In the genomic region with DNA sequence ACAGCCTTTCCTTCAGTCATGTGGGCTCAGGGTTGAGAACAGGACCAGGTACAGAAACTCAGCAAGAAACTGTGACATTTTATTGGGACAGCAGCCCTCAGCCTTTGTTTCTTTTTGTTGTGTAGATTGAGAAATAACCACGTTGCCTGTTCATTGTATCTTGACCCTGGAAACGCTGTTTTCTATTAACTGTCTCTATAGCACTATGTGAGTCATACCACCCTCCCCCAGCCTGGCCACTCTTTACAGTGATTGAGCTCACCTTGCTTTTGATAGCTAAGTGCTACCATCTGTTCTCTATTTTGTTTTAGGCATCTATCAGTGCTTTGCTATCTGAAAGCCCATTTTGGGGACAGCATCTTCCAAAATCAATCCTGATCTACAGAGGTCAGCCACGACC, we compare ENCODE assay signal across 16 cellular contexts.
DNase-seq lines count a peak whose midpoint lies in the region; ATAC-seq, FAIRE-seq and TF ChIP-seq lines count a peak whose summit lies in the region.
"Had no signal": no experiment of that assay in that cellular context is flagged by ENCODE, and none has a peak within 500 bp of the region (broad histone marks: within the 10 kb centered on the region; RNA-seq: fewer than 3 reads in every experiment).

No MANE protein-coding gene starts in this region.

- FAIRE-seq in A549 (lab: Jason Lieb, UNC), result no peak

- 20% methylated on average over 3 of the region's 3 CpGs for WGBS in A549 (ENCODE audit: missing lambda C conversion rate)

- H3K27me3 ChIP-seq in HAP-1 (ENCODE audit: low read depth) (no peaks in the 10 kb centered on the region), WERI-Rb-1 (ENCODE audit: insufficient read depth, low read depth, severe bottlenecking) (no peaks in the 10 kb centered on the region)
- H3K27me3 ChIP-seq: heart right ventricle, uterus had no signal

- POLR2A ChIA-PET in A549 (lab: Yijun Ruan, JAX), result no interaction called here

- no peak for TF ChIP-seq POLR2A in A549 (IDR thresholded peaks at IDR 0.05; ENCODE audit: low read length)

- ATAC-seq in A549 (peak; percentile 58 to 79; a peak in 3 of 6 replicates), GM21381 (IDR thresholded peaks at IDR 0.05; ENCODE audit: unreplicated experiment) (no peak), sciatic nerve (no peak)
- ATAC-seq: activated naive CD4-positive, alpha-beta T cell treated with anti-CD3 and anti-CD28 coated beads, Interleukin-2, amount 50 U/mL, for 72 hours; heart right ventricle had no signal

- TF ChIP-seq RAD21 in A549 (conservative IDR thresholded peaks at IDR 0.05 in 1 of 2, IDR thresholded peaks at IDR 0.05 in 1 of 2), result no peak

- no peak for TF ChIP-seq EP300 in A549 (IDR thresholded peaks at IDR 0.05)

- H3K9me3 ChIP-seq in A549, result no peaks in the 10 kb centered on the region
- no peaks in the 10 kb centered on the region for H3K9me3 ChIP-seq in HAP-1
- H3K9me3 ChIP-seq in WERI-Rb-1 (ENCODE audit: severe bottlenecking), result no peaks in the 10 kb centered on the region
- H3K9me3 ChIP-seq: heart right ventricle, uterus had no signal

- intact Hi-C loops in sciatic nerve (cut with DNase I), result no loop called here

- H3K4me1 ChIP-seq in A549, result peaks cover 11% of the 10 kb centered on the region
- H3K4me1 ChIP-seq in HAP-1, result no peaks in the 10 kb centered on the region
- H3K4me1 ChIP-seq: parathyroid adenoma had no signal

- no peak overlapping the region for H3K4me3 ChIP-seq in A549
- H3K4me3 ChIP-seq in HAP-1, result no peak overlapping the region
- no peak overlapping the region for H3K4me3 ChIP-seq in WERI-Rb-1 (ENCODE audit: low read depth, low read length)
- H3K4me3 ChIP-seq: heart right ventricle, uterus had no signal

- no peak for TF ChIP-seq CTCF in A549 (IDR thresholded peaks at IDR 0.05)
- TF ChIP-seq CTCF in WERI-Rb-1 (IDR thresholded peaks at IDR 0.05; ENCODE audit: low read depth, low read length), result no peak

- DNase-seq in A549 (ENCODE audit: low read depth in 1 of 2, low spot score in 1 of 2), result peak; percentile 13 to 35
- peak; percentile 24 to 29 for DNase-seq in HAP-1 (ENCODE audit: low spot score in 2 of 2)
- DNase-seq in WERI-Rb-1, result peak; percentile 34
- DNase-seq in fibroblast of the conjunctiva (ENCODE audit: low read depth), result peak; percentile 65
- DNase-seq in activated CD8-positive, alpha-beta memory T cell treated with anti-CD3 and anti-CD28 coated beads, Interleukin-2, amount 50 U/mL, for 4 hours, result no peak
- DNase-seq in sciatic nerve (ENCODE audit: low spot score), result no peak
- DNase-seq in NCI-H146 treated with DMSO at 0.1 percent for 48 hours (lab: John Stamatoyannopoulos, UW; ENCODE audit: unreplicated experiment), result no peak
- DNase-seq: EL, heart right ventricle, Kasumi-1, NCI-H2081, OCI-M1 had no signal

- CTCF ChIA-PET in A549 (lab: Yijun Ruan, JAX), result interaction anchor here (0.9 to 3.1 kb wide), 2 partner anchors 35 to 81 kb away, joined by 3 to 10 read pairs; no protein-coding TSS in a partner anchor

- in situ Hi-C loops in HAP-1 (cut with MboI; ENCODE audit: low sequenced_read_pairs), result no loop called here

- peak overlapping the region; percentile 45 for H3K4me2 ChIP-seq in A549

- H3K36me3 ChIP-seq in HAP-1 (replicated peaks) (no peaks in the 10 kb centered on the region), WERI-Rb-1 (no peaks in the 10 kb centered on the region)
- H3K36me3 ChIP-seq: heart right ventricle, uterus had no signal

- 0 out of 6 replicates have a peak overlapping the region, but pooled peaks of 1 of the 2 experiments have one; percentile 5 for H3K27ac ChIP-seq in A549
- no peak overlapping the region for H3K27ac ChIP-seq in WERI-Rb-1
- H3K27ac ChIP-seq: heart right ventricle, parathyroid adenoma, uterus had no signal

TF ChIP-seq in A549, 52 proteins besides CTCF, POLR2A, EP300 and RAD21:
- TF ChIP-seq FOSL2 (IDR thresholded peaks at IDR 0.05) (no peak), FOSL2 (CRISPR knock-in tag; IDR thresholded peaks at IDR 0.05) (0 out of 2 replicates have a peak, but pooled peaks have one; percentile 14), RFX5 (IDR thresholded peaks at IDR 0.05) (no peak)

Comparison
In these comparisons a context has a peak if more than half of its experiments do, and no peak if none do; other contexts are left out.
1. ATAC-seq: peak in A549 (2 of 2); none in GM21381 (single experiment) and sciatic nerve (single experiment).
2. DNase-seq: peak in A549 (2 of 2), HAP-1 (2 of 2), WERI-Rb-1 (single experiment) and fibroblast of the conjunctiva (single experiment); none in activated CD8-positive, alpha-beta memory T cell treated with anti-CD3 and anti-CD28 coated beads, Interleukin-2, amount 50 U/mL, for 4 hours (single experiment), sciatic nerve (single experiment) and NCI-H146 treated with DMSO at 0.1 percent for 48 hours (single experiment).